ENCODE assay signal across 13 cellular contexts in genomic region chr20:35304956-35305355, GRCh38. TPM values are rescaled to one million over a fixed set of nuclear protein-coding genes. Genes with fewer than 3 reads are reported as not detected.
A peak's percentile ranks its signal among the peaks of the same experiment; 100 is the strongest.
DNase-seq lines count a peak whose midpoint lies in the region; ATAC-seq, FAIRE-seq and TF ChIP-seq lines count a peak whose summit lies in the region.
"Had no signal": no experiment of that assay in that cellular context is flagged by ENCODE, and none has a peak within 500 bp of the region (broad histone marks: within the 10 kb centered on the region; RNA-seq: fewer than 3 reads in every experiment).

No MANE protein-coding gene starts in this region.

- H3K4me2 ChIP-seq in astrocyte (ENCODE audit: low read length) = peak overlapping the region; percentile 39

- DNase-seq in AG04450 (ENCODE audit: low read depth, low spot score) (no peak), HFFc6 (no peak), astrocyte (ENCODE audit: low read depth) (no peak), nephron progenitor cell (no peak), H4 (ENCODE audit: low spot score) (no peak), NCI-H226 (no peak)
- no peak for DNase-seq in stimulated activated naive CD4-positive, alpha-beta T cell (lab: John Stamatoyannopoulos, UW)
- DNase-seq: NCI-H510A had no signal

- no peak for FAIRE-seq in astrocyte (lab: Jason Lieb, UNC)
- FAIRE-seq: kidney had no signal

- H3K27ac Mint-ChIP-seq in HFFc6 = peak overlapping the region; percentile 93
- H3K27ac Mint-ChIP-seq in astrocyte (ENCODE audit: unreplicated experiment) = peak overlapping the region; percentile 100
- H3K27ac Mint-ChIP-seq in nephron progenitor cell = peak overlapping the region; percentile 48
- H3K27ac Mint-ChIP-seq: CD4-positive, alpha-beta T cell; WTC11 had no signal

- H3K9ac ChIP-seq in astrocyte (ENCODE audit: low read length) = peak overlapping the region; percentile 84

- TF ChIP-seq CTCF in AG04450 (IDR thresholded peaks at IDR 0.05; ENCODE audit: low read depth, low read length) (no peak), HFFc6 (IDR thresholded peaks at IDR 0.05) (no peak), astrocyte (IDR thresholded peaks at IDR 0.05; ENCODE audit: insufficient read depth, low read depth, low read length) (no peak), nephron progenitor cell (IDR thresholded peaks at IDR 0.05) (no peak)

- peaks cover 7% of the 10 kb centered on the region for H3K79me2 ChIP-seq in astrocyte (ENCODE audit: insufficient read depth, low read length)

- no peaks in the 10 kb centered on the region for H3K36me3 ChIP-seq in astrocyte (ENCODE audit: insufficient read depth, low read length)

- H3K4me1 ChIP-seq in astrocyte (ENCODE audit: insufficient read depth, low read length) = peaks cover 84% of the 10 kb centered on the region

- H3K36me3 Mint-ChIP-seq in HFFc6 (ENCODE audit: low read depth) (peaks cover 17% of the 10 kb centered on the region; the same call in 1 of the 2 replicates), astrocyte (ENCODE audit: low read depth, unreplicated experiment) (peaks cover 7% of the 10 kb centered on the region), nephron progenitor cell (ENCODE audit: low read depth) (peaks cover 7% of the 10 kb centered on the region)

- POLR2A ChIA-PET in AG04450 (lab: Yijun Ruan, JAX) = interaction anchor here (0.6 to 2.6 kb wide), 9 partner anchors 10 to 150 kb away, joined by 3 to 17 read pairs (median 7); partner anchors contain the start of genes CEP250 and EIF6

- no peak overlapping the region for H2AFZ ChIP-seq in astrocyte (ENCODE audit: low read depth, low read length)

- H3K27ac ChIP-seq in AG04450 (ENCODE audit: low read depth, low read length) = peak overlapping the region; percentile 93
- peak overlapping the region; percentile 100 for H3K27ac ChIP-seq in astrocyte (ENCODE audit: low read depth, low read length)

- H3K4me3 Mint-ChIP-seq in HFFc6 = peak overlapping the region; percentile 68
- no peak overlapping the region for H3K4me3 Mint-ChIP-seq in astrocyte (ENCODE audit: unreplicated experiment)
- no peak overlapping the region for H3K4me3 Mint-ChIP-seq in nephron progenitor cell
- H3K4me3 Mint-ChIP-seq: CD4-positive, alpha-beta T cell; neural crest cell had no signal

- ATAC-seq in HG03439 (IDR thresholded peaks at IDR 0.05; ENCODE audit: unreplicated experiment) = no peak

- H3K27me3 ChIP-seq in AG04450 (ENCODE audit: control insufficient read depth, insufficient read depth, low read length) (no peaks in the 10 kb centered on the region), astrocyte (ENCODE audit: insufficient read depth, low read length) (no peaks in the 10 kb centered on the region)

- H3K9me3 Mint-ChIP-seq in HFFc6 (no peaks in the 10 kb centered on the region), astrocyte (ENCODE audit: unreplicated experiment) (peaks cover 3% of the 10 kb centered on the region), nephron progenitor cell (no peaks in the 10 kb centered on the region)
- H3K9me3 Mint-ChIP-seq: CD4-positive, alpha-beta T cell; neural crest cell; WTC11 had no signal

- H3K4me1 Mint-ChIP-seq in HFFc6 (ENCODE audit: low read depth) (peaks cover 88% of the 10 kb centered on the region), astrocyte (ENCODE audit: low read depth, unreplicated experiment) (peaks cover 65% of the 10 kb centered on the region), nephron progenitor cell (peaks cover 32% of the 10 kb centered on the region)

- H3K9me3 ChIP-seq in AG04450 (ENCODE audit: control insufficient read depth, insufficient read depth, low read length) (no peaks in the 10 kb centered on the region), astrocyte (ENCODE audit: insufficient read depth, low read depth, low read length) (no peaks in the 10 kb centered on the region)

- H4K20me1 ChIP-seq in astrocyte (ENCODE audit: insufficient read depth, low read length) = no peaks in the 10 kb centered on the region

- H3K27me3 Mint-ChIP-seq in HFFc6 (ENCODE audit: insufficient read depth) = no peaks in the 10 kb centered on the region; the same call in 1 of the 2 replicates
- no peaks in the 10 kb centered on the region for H3K27me3 Mint-ChIP-seq in astrocyte (ENCODE audit: low read depth, unreplicated experiment)
- peaks cover 2% of the 10 kb centered on the region for H3K27me3 Mint-ChIP-seq in nephron progenitor cell (ENCODE audit: low read depth, poor library complexity)
- H3K27me3 Mint-ChIP-seq: CD4-positive, alpha-beta T cell had no signal

- H3K4me3 ChIP-seq in AG04450 (ENCODE audit: low read depth, low read length) (no peak overlapping the region), astrocyte (ENCODE audit: insufficient read depth, low read depth, low read length) (no peak overlapping the region)

- CTCF ChIA-PET in AG04450 (lab: Charles Lee) = interaction anchor here (0.5 to 7.1 kb wide), 11 partner anchors 10 to 1272 kb away, joined by 3 to 120 read pairs (median 8); partner anchors contain the start of gene GDF5

RNA-seq across cellular contexts. Expression of gene FAM83C, which starts 12.7 kb away (rescaled TPM):
- not detected in 2 replicates for polyA plus RNA-seq in AG04450 (2011; rRNA removed)
- not detected in 2 replicates for polyA minus RNA-seq in AG04450 (2011; rRNA and poly(A)+ RNA removed)
- not detected for total RNA-seq in HFFc6 (2021; fragmentation: NEBNext Ultra II Directional; extraction: Animal tissue kit (Norgen Biotek cat#: 25700))
- total RNA-seq in astrocyte = not detected in 2 replicates
- not detected in 2 replicates for total RNA-seq in H4 (2014; rRNA removed; shearing (Covaris generic))
- total RNA-seq: CD4-positive, alpha-beta T cell; kidney; neural crest cell; WTC11 had no signal

RNA-seq across cellular contexts. Expression of gene EIF6, which starts 20.4 kb away (rescaled TPM):
- 133 and 157 TPM in 2 replicates for polyA plus RNA-seq in AG04450 (2011; rRNA removed)
- 111 and 146 TPM in 2 replicates for polyA minus RNA-seq in AG04450 (2011; rRNA and poly(A)+ RNA removed)
- total RNA-seq in HFFc6 (2021; fragmentation: NEBNext Ultra II Directional; extraction: Animal tissue kit (Norgen Biotek cat#: 25700)) = 100 to 1,000 TPM; 176 to 194 (median 185) TPM
- 232 and 271 TPM in 2 replicates for total RNA-seq in astrocyte
- 228 and 244 TPM in 2 replicates for total RNA-seq in H4 (2014; rRNA removed; shearing (Covaris generic))

RNA-seq across cellular contexts. Expression of gene MMP24OS, which starts 27.0 kb away (rescaled TPM):
- 35.3 and 44.9 TPM in 2 replicates for polyA plus RNA-seq in AG04450 (2011; rRNA removed)
- polyA minus RNA-seq in AG04450 (2011; rRNA and poly(A)+ RNA removed) = 30.3 and 34.6 TPM in 2 replicates
- 100 to 1,000 TPM in 4 of 6 experiments, 10 to 100 TPM in 2; 91.7 to 117 (median 105) TPM for total RNA-seq in HFFc6 (2021; fragmentation: NEBNext Ultra II Directional; extraction: Animal tissue kit (Norgen Biotek cat#: 25700))
- 79.8 and 86.5 TPM in 2 replicates for total RNA-seq in astrocyte
- 4.0 and 10.4 TPM in 2 replicates for total RNA-seq in H4 (2014; rRNA removed; shearing (Covaris generic))

Comparison
In these comparisons a context has a peak if more than half of its experiments do, and no peak if none do; other contexts are left out.
1. H3K27ac Mint-ChIP-seq: peak in every context shown above with its lines; median percentile 100 in astrocyte; 93 in HFFc6; 48 in nephron progenitor cell.